1 cellular context compared by ENCODE assay signal in the genomic region with DNA sequence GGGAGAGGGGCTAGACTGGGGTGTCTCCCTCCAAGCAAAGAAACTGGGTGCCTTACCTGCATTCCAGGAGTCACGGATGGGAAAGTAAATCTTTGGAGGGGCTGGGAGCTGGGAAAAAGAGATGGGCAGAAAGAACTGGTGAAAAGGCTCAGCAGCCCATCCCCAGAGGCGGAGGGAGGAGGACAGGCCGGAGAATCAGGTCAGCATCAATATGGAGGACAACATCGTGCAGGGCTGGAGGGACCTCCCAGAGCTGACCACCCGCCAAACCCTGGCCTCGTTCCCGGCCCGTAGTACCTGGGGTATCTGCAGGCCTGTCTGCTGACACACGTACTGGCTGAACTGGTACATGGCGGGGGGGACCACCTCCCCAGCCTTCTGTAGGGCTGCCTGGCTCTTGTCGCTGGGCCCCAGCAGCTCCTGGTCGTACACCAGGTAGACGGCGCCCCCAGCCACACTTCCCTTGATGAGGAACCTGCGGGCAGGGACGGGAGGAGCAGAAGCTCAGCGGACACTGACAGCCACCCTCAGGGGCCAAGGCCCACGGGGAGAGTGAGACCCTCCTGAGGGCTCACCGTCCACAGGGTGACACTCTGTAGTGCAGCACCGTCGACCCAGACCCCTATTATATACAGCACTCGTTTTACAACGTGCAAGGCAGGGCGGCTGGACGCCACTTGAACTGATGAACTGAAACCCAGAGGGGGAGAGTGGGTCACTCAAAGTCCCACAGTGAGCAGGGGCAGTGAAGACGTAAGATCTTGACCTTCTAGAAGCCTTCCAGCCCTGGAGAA.
TF ChIP-seq lines count a peak whose summit lies in the region.

No MANE protein-coding gene starts in this region.

TF ChIP-seq in K562, 482 proteins besides CTCF, POLR2A, EP300 and RAD21 (continued from another document):
- no peak for TF ChIP-seq ATF3 (IDR thresholded peaks at IDR 0.05)
- 0 out of 2 replicates have a peak, but pooled peaks have one; percentile 76 for TF ChIP-seq ATF3 (CRISPR knock-in tag; conservative IDR thresholded peaks at IDR 0.05)
- TF ChIP-seq ELF1 (tag; IDR thresholded peaks at IDR 0.05), result no peak
- TF ChIP-seq ADNP (tag; IDR thresholded peaks at IDR 0.05), result no peak
- no peak for TF ChIP-seq POLR2AphosphoS5 (IDR thresholded peaks at IDR 0.05; ENCODE audit: control insufficient read depth, insufficient read depth, low read depth, low read length)
- TF ChIP-seq PHF21A (IDR thresholded peaks at IDR 0.05; ENCODE audit: borderline replicate concordance, low read depth), result no peak
- no peak for TF ChIP-seq ZNF695 (CRISPR knock-in tag; IDR thresholded peaks at IDR 0.05)
- TF ChIP-seq SIN3A (IDR thresholded peaks at IDR 0.05; ENCODE audit: borderline replicate concordance in 2 of 2, control insufficient read depth in 1 of 2, low read depth in 2 of 2, low read length in 2 of 2), result peak in 1 of 2 experiments; percentile 63; a peak in 1 of 4 replicates
- no peak for TF ChIP-seq E4F1 (CRISPR knock-in tag; IDR thresholded peaks at IDR 0.05; ENCODE audit: borderline replicate concordance)
- no peak for TF ChIP-seq CUX1 (CRISPR knock-in tag; IDR thresholded peaks at IDR 0.05)
- TF ChIP-seq SLC30A9 (CRISPR knock-in tag; IDR thresholded peaks at IDR 0.05), result no peak
- TF ChIP-seq, protein P1, sequence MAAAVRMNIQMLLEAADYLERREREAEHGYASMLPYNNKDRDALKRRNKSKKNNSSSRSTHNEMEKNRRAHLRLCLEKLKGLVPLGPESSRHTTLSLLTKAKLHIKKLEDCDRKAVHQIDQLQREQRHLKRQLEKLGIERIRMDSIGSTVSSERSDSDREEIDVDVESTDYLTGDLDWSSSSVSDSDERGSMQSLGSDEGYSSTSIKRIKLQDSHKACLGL (CRISPR knock-in tag; IDR thresholded peaks at IDR 0.05; ENCODE audit: borderline replicate concordance, poor library complexity, severe bottlenecking), result no peak
- TF ChIP-seq, protein P2, sequence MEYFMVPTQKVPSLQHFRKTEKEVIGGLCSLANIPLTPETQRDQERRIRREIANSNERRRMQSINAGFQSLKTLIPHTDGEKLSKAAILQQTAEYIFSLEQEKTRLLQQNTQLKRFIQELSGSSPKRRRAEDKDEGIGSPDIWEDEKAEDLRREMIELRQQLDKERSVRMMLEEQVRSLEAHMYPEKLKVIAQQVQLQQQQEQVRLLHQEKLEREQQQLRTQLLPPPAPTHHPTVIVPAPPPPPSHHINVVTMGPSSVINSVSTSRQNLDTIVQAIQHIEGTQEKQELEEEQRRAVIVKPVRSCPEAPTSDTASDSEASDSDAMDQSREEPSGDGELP (CRISPR knock-in tag; IDR thresholded peaks at IDR 0.05; ENCODE audit: borderline replicate concordance), result no peak
- TF ChIP-seq, protein P3, sequence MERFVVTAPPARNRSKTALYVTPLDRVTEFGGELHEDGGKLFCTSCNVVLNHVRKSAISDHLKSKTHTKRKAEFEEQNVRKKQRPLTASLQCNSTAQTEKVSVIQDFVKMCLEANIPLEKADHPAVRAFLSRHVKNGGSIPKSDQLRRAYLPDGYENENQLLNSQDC (CRISPR knock-in tag; IDR thresholded peaks at IDR 0.05), result no peak
